In genomic region chr1:109257682-109258421, GRCh38 we compare ENCODE assay signal across 21 cellular contexts. TPM values are rescaled to one million over a fixed set of nuclear protein-coding genes. Genes with fewer than 3 reads are reported as not detected.
DNase-seq lines count a peak whose midpoint lies in the region; ATAC-seq and TF ChIP-seq lines count a peak whose summit lies in the region.
"Had no signal": no experiment of that assay in that cellular context is flagged by ENCODE, and none has a peak within 500 bp of the region (broad histone marks: within the 10 kb centered on the region; RNA-seq: fewer than 3 reads in every experiment).

No MANE protein-coding gene starts in this region.

- no peak for TF ChIP-seq CTCF in RWPE2 (IDR thresholded peaks at IDR 0.05; ENCODE audit: poor library complexity, severe bottlenecking)
- TF ChIP-seq CTCF in osteoblast (IDR thresholded peaks at IDR 0.05; ENCODE audit: extremely low read depth, low read depth, low read length): no peak
- no peak for TF ChIP-seq CTCF in WTC11 (IDR thresholded peaks at IDR 0.05)

- H3K4me3 Mint-ChIP-seq in activated naive CD4-positive, alpha-beta T cell treated with anti-CD3 and anti-CD28 coated beads, Interleukin-2, amount 10 ng/mL, durations not matched to agents 7 days and 5 days: no peak overlapping the region
- H3K4me3 Mint-ChIP-seq in WTC11: no peak overlapping the region
- H3K4me3 Mint-ChIP-seq: natural killer cell treated with Interleukin-12 subunit alpha and Interleukin-12 subunit beta and Interleukin-15 and Interleukin-18, amount 100 ng/mL, for 72 hours had no signal

- intact Hi-C loops in posterior vena cava (cut with DNase I): no loop called here

- DNase-seq in HT1080 (ENCODE audit: low read depth) (peak; percentile 21), RWPE2 (ENCODE audit: low spot score) (no peak), epithelial cell of prostate (ENCODE audit: low read depth, low spot score) (no peak), osteoblast (ENCODE audit: insufficient read length, low spot score, missing footprints) (peak; percentile 46), WTC11 (ENCODE audit: low spot score) (no peak), posterior vena cava (ENCODE audit: low spot score) (no peak)
- DNase-seq in activated naive CD4-positive, alpha-beta T cell treated with anti-CD3 and anti-CD28 coated beads, Interleukin-2, amount 10 ng/mL, durations not matched to agents 7 days and 5 days: no peak
- DNase-seq: activated CD4-positive, alpha-beta T cell treated with anti-CD3 and anti-CD28 coated beads, Interleukin-2, amount 50 U/mL, for 48 hours; activated effector memory CD4-positive, alpha-beta T cell treated with anti-CD3 and anti-CD28 coated beads, Interleukin-2, amount 50 U/mL, for 16 hours; dermis blood vessel endothelial cell; DMS79 treated with DMSO at 0.1 percent for 48 hours; left colon; NCI-H510A treated with DMSO at 0.1 percent for 48 hours; stimulated activated CD4-positive, alpha-beta T cell treated with anti-CD3 and anti-CD28 coated beads, Interleukin-2, amount 100 ng/mL, for 24 hours; stimulated activated naive CD4-positive, alpha-beta T cell treated with Interleukin-2 at 50 U/mL for 16 hours; T-helper 1 cell had no signal

- H3K4me2 ChIP-seq in osteoblast (ENCODE audit: insufficient read depth, low read length): no peak overlapping the region

- POLR2A ChIA-PET in WTC11 (lab: Charles Lee): no interaction called here

- H3K27ac ChIP-seq in RWPE2 (ENCODE audit: poor library complexity, severe bottlenecking): peak overlapping the region; percentile 68
- peak overlapping the region; percentile 68 for H3K27ac ChIP-seq in epithelial cell of prostate
- H3K27ac ChIP-seq in osteoblast (ENCODE audit: low read depth, low read length): no peak overlapping the region
- H3K27ac ChIP-seq: gastroesophageal sphincter, prostate gland, upper lobe of left lung, VCaP had no signal

- no peak overlapping the region for H2AFZ ChIP-seq in osteoblast (ENCODE audit: low read length)

- no peaks in the 10 kb centered on the region for H3K79me2 ChIP-seq in osteoblast (ENCODE audit: insufficient read depth, low read length)

- ATAC-seq in RWPE2 (ENCODE audit: low read depth): no peak
- no peak for ATAC-seq in WTC11
- ATAC-seq: gastroesophageal sphincter; left colon; natural killer cell treated with Interleukin-12 subunit alpha and Interleukin-12 subunit beta and Interleukin-15 and Interleukin-18, amount 100 ng/mL, for 72 hours had no signal

- H3K4me1 ChIP-seq in RWPE2 (ENCODE audit: insufficient read depth, poor library complexity, severe bottlenecking) (peaks cover 36% of the 10 kb centered on the region), osteoblast (ENCODE audit: insufficient read depth, low read length) (peaks cover 14% of the 10 kb centered on the region)
- H3K4me1 ChIP-seq: prostate gland had no signal

- no peak overlapping the region for H3K27ac Mint-ChIP-seq in activated naive CD4-positive, alpha-beta T cell treated with anti-CD3 and anti-CD28 coated beads, Interleukin-2, amount 10 ng/mL, durations not matched to agents 7 days and 5 days
- no peak overlapping the region for H3K27ac Mint-ChIP-seq in WTC11
- H3K27ac Mint-ChIP-seq: natural killer cell treated with Interleukin-12 subunit alpha and Interleukin-12 subunit beta and Interleukin-15 and Interleukin-18, amount 100 ng/mL, for 72 hours had no signal

- no peak overlapping the region for H3K4me3 ChIP-seq in RWPE2 (ENCODE audit: severe bottlenecking)
- no peak overlapping the region for H3K4me3 ChIP-seq in osteoblast (ENCODE audit: insufficient read depth, low read length)
- H3K4me3 ChIP-seq: gastroesophageal sphincter, prostate gland, upper lobe of left lung had no signal

- H3K36me3 Mint-ChIP-seq in activated naive CD4-positive, alpha-beta T cell treated with anti-CD3 and anti-CD28 coated beads, Interleukin-2, amount 10 ng/mL, durations not matched to agents 7 days and 5 days: no peaks in the 10 kb centered on the region
- H3K36me3 Mint-ChIP-seq in WTC11: no peaks in the 10 kb centered on the region
- H3K36me3 Mint-ChIP-seq: natural killer cell treated with Interleukin-12 subunit alpha and Interleukin-12 subunit beta and Interleukin-15 and Interleukin-18, amount 100 ng/mL, for 72 hours had no signal

- no peaks in the 10 kb centered on the region for H3K27me3 ChIP-seq in RWPE2 (ENCODE audit: insufficient read depth, poor library complexity, severe bottlenecking)
- H3K27me3 ChIP-seq in osteoblast (ENCODE audit: insufficient read depth, low read length): no peaks in the 10 kb centered on the region
- H3K27me3 ChIP-seq: gastroesophageal sphincter, upper lobe of left lung had no signal

- peaks cover 30% of the 10 kb centered on the region for H3K27me3 Mint-ChIP-seq in activated naive CD4-positive, alpha-beta T cell treated with anti-CD3 and anti-CD28 coated beads, Interleukin-2, amount 10 ng/mL, durations not matched to agents 7 days and 5 days
- H3K27me3 Mint-ChIP-seq in WTC11 (ENCODE audit: low read depth): no peaks in the 10 kb centered on the region
- H3K27me3 Mint-ChIP-seq: natural killer cell treated with Interleukin-12 subunit alpha and Interleukin-12 subunit beta and Interleukin-15 and Interleukin-18, amount 100 ng/mL, for 72 hours had no signal

- H3K9me3 ChIP-seq in RWPE2 (ENCODE audit: severe bottlenecking): no peaks in the 10 kb centered on the region
- H3K9me3 ChIP-seq in osteoblast (ENCODE audit: low read depth, low read length): no peaks in the 10 kb centered on the region
- H3K9me3 ChIP-seq: gastroesophageal sphincter, prostate gland, upper lobe of left lung had no signal

- H4K20me1 ChIP-seq in osteoblast (ENCODE audit: insufficient read depth, low read length): no peaks in the 10 kb centered on the region

- H3K9me3 Mint-ChIP-seq in activated naive CD4-positive, alpha-beta T cell treated with anti-CD3 and anti-CD28 coated beads, Interleukin-2, amount 10 ng/mL, durations not matched to agents 7 days and 5 days: no peaks in the 10 kb centered on the region
- H3K9me3 Mint-ChIP-seq in WTC11: no peaks in the 10 kb centered on the region
- H3K9me3 Mint-ChIP-seq: natural killer cell treated with Interleukin-12 subunit alpha and Interleukin-12 subunit beta and Interleukin-15 and Interleukin-18, amount 100 ng/mL, for 72 hours had no signal

- H3K36me3 ChIP-seq in RWPE2 (ENCODE audit: low read depth) (peaks cover 14% of the 10 kb centered on the region; the same call in 1 of the 2 replicates), osteoblast (ENCODE audit: insufficient read depth, low read length) (no peaks in the 10 kb centered on the region)
- H3K36me3 ChIP-seq: prostate gland, upper lobe of left lung had no signal

- no peaks in the 10 kb centered on the region for H3K4me1 Mint-ChIP-seq in activated naive CD4-positive, alpha-beta T cell treated with anti-CD3 and anti-CD28 coated beads, Interleukin-2, amount 10 ng/mL, durations not matched to agents 7 days and 5 days
- H3K4me1 Mint-ChIP-seq in WTC11: peaks cover 43% of the 10 kb centered on the region

- CTCF ChIA-PET in activated naive CD4-positive, alpha-beta T cell treated with anti-CD3 and anti-CD28 coated beads, Interleukin-2, amount 10 ng/mL, durations not matched to agents 7 days and 5 days (lab: Charles Lee): interaction anchor here (1.0 to 1.9 kb wide), 3 partner anchors 19 to 274 kb away, joined by 4 to 9 read pairs (median 4); no protein-coding TSS in a partner anchor
- CTCF ChIA-PET in WTC11 (lab: Charles Lee): interaction anchor here (1.1 to 6.0 kb wide), 3 partner anchors 18 to 64 kb away, joined by 4 to 109 read pairs (median 46); no protein-coding TSS in a partner anchor

TF ChIP-seq in WTC11, 78 proteins besides CTCF, POLR2A, EP300 and RAD21 (continues in another document):
- TF ChIP-seq USF1 (CRISPR knock-in tag; IDR thresholded peaks at IDR 0.05) (no peak), NR3C1 (CRISPR knock-in tag; conservative IDR thresholded peaks at IDR 0.05; ENCODE audit: low read depth) (no peak), TP53 (CRISPR knock-in tag; IDR thresholded peaks at IDR 0.05) (no peak), ATF3 (CRISPR knock-in tag; conservative IDR thresholded peaks at IDR 0.05) (no peak), SOX15 (CRISPR knock-in tag; IDR thresholded peaks at IDR 0.05) (no peak)

RNA-seq across cellular contexts. Expression of gene CELSR2, which starts 8.5 kb away (rescaled TPM):
- 1.5 and 1.7 TPM in 2 replicates for total RNA-seq in HT1080 (2014; rRNA removed; shearing (Covaris generic))
- 3.1 and 3.6 TPM in 2 replicates for polyA plus RNA-seq in HT1080 (2015; cell fraction: cytosol; rRNA removed)
- polyA plus RNA-seq in HT1080 (2015; cell fraction: nucleus; rRNA removed): 10.2 and 10.7 TPM in 2 replicates
- total RNA-seq in osteoblast (1.4 and 1.5 TPM in 2 replicates), WTC11 (2021) (26.8 to 31.3 TPM (median 28.2 TPM) in 3 replicates), posterior vena cava (1 to 10 TPM; 2.8 to 3.3 TPM)

RNA-seq across cellular contexts. Expression of gene PSRC1, which starts 25.1 kb away (rescaled TPM):
- total RNA-seq in HT1080 (2014; rRNA removed; shearing (Covaris generic)): 62.1 and 65.2 TPM in 2 replicates
- 28.4 and 28.5 TPM in 2 replicates for polyA plus RNA-seq in HT1080 (2015; cell fraction: cytosol; rRNA removed)
- polyA plus RNA-seq in HT1080 (2015; cell fraction: nucleus; rRNA removed): 85.6 and 86.6 TPM in 2 replicates
- 5.4 and 5.9 TPM in 2 replicates for total RNA-seq in osteoblast
- total RNA-seq in WTC11 (2021): 56.9 to 68.4 TPM (median 64.1 TPM) in 3 replicates
- total RNA-seq in posterior vena cava: 1 to 10 TPM; 1.7 to 2.2 TPM

RNA-seq across cellular contexts. Expression of gene SARS1, which starts 44.1 kb away (rescaled TPM):
- 173 and 183 TPM in 2 replicates for total RNA-seq in HT1080 (2014; rRNA removed; shearing (Covaris generic))
- polyA plus RNA-seq in HT1080 (2015; cell fraction: cytosol; rRNA removed): 233 and 247 TPM in 2 replicates
- 296 and 304 TPM in 2 replicates for polyA plus RNA-seq in HT1080 (2015; cell fraction: nucleus; rRNA removed)
- 361 and 392 TPM in 2 replicates for total RNA-seq in osteoblast
- 126 to 149 TPM (median 129 TPM) in 3 replicates for total RNA-seq in WTC11 (2021)
- 100 to 1,000 TPM; 131 to 132 TPM for total RNA-seq in posterior vena cava

RNA-seq across cellular contexts. Expression of gene MYBPHL, which starts 49.0 kb away (rescaled TPM):
- not detected in 2 replicates for total RNA-seq in HT1080 (2014; rRNA removed; shearing (Covaris generic))
- polyA plus RNA-seq in HT1080 (2015; cell fraction: cytosol; rRNA removed): 0.09 TPM in 1 of 2 replicates, not detected in the other
- polyA plus RNA-seq in HT1080 (2015; cell fraction: nucleus; rRNA removed): not detected in 2 replicates
- total RNA-seq in osteoblast (not detected in 2 replicates), WTC11 (2021) (0.23 to 1.2 TPM (median 0.94 TPM) in 3 replicates), posterior vena cava (under 1 TPM in 1 of 2 donors, not detected in 1; 0.29 TPM)
- total RNA-seq: dermis blood vessel endothelial cell; left colon; natural killer cell treated with Interleukin-12 subunit alpha and Interleukin-12 subunit beta and Interleukin-15 and Interleukin-18, amount 100 ng/mL, for 72 hours; prostate gland had no signal

Comparison
In these comparisons a context has a peak if more than half of its experiments do, and no peak if none do; other contexts are left out.
1. DNase-seq: peak in HT1080 (single experiment) and osteoblast (single experiment); none in RWPE2 (single experiment), epithelial cell of prostate (single experiment), activated naive CD4-positive, alpha-beta T cell treated with anti-CD3 and anti-CD28 coated beads, Interleukin-2, amount 10 ng/mL, durations not matched to agents 7 days and 5 days (single experiment), WTC11 (single experiment) and posterior vena cava (single experiment).